ENCODE assay signal across 9 cellular contexts in the genomic region with DNA sequence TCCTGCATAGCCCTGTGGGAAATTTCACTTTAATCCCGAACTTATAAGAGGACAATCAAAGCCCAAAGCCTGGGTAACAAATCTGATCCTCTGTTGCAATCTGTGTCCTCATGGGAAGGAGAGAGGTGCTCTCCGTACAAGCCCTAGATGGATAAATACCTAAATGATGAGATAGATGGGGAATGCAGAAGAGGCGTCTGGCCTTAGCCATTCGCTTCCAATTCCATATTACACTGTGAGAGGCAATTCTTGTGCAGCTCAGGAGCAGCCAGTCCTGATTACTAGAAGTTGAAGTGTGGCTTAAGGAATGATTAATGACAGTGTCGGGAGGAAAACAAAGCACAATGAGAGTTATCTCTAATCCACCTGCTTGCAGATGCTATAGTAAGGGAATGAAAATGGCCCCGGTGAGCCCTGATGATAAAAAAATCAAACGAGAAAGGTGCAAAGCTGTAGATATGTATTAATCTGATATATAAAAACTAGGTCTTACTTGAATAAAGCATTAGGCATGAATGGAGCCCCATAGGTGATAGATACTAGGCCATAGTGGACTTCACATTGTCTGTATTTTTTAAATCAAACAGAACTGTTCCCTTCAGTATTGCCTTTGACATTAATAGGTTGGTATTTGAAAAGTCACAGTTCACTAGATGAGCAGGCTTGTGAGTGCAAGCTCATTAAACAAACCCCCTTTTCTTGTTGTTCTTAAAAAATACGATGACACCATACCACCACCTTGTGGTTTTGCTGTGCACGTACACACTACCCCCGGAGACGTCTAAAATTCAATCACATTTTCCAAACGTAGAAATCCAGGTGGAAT. TPM values are rescaled to one million over a fixed set of nuclear protein-coding genes. Genes with fewer than 3 reads are reported as not detected.
DNase-seq lines count a peak whose midpoint lies in the region; ATAC-seq and TF ChIP-seq lines count a peak whose summit lies in the region.
"Had no signal": no experiment of that assay in that cellular context is flagged by ENCODE, and none has a peak within 500 bp of the region (broad histone marks: within the 10 kb centered on the region; RNA-seq: fewer than 3 reads in every experiment).

No MANE protein-coding gene starts in this region.

- WGBS in endodermal cell (ENCODE audit: insufficient coverage in 1 of 2, insufficient read length in 1 of 2), 2 experiments = 46 to 76% methylated on average over 5 to 11 of the region's 12 CpGs

- no peaks in the 10 kb centered on the region for H3K27me3 ChIP-seq in NT2/D1 (ENCODE audit: insufficient read depth, insufficient read length)
- H3K27me3 ChIP-seq in endodermal cell (ENCODE audit: control insufficient read depth, insufficient read depth, low read length, poor library complexity, severe bottlenecking) = no peaks in the 10 kb centered on the region
- H3K27me3 ChIP-seq in neural progenitor cell = no peaks in the 10 kb centered on the region

- no peak overlapping the region for H2AFZ ChIP-seq in neural progenitor cell (replicated peaks)

- H3K27ac Mint-ChIP-seq in endodermal cell = peak overlapping the region; percentile 3
- no peak overlapping the region for H3K27ac Mint-ChIP-seq in neural progenitor cell
- no peak overlapping the region for H3K27ac Mint-ChIP-seq in activated naive CD4-positive, alpha-beta T cell treated with anti-CD3 and anti-CD28 coated beads, Interleukin-2, amount 10 ng/mL, durations not matched to agents 7 days and 5 days
- H3K27ac Mint-ChIP-seq: T-helper 1 cell treated with Interleukin-12 subunit alpha and Interleukin-12 subunit beta and Interleukin-4 antibody, amounts not matched to agents 30 μg/mL and 1 μg/mL, for 36 hours had no signal

- CTCF ChIA-PET in activated naive CD4-positive, alpha-beta T cell treated with anti-CD3 and anti-CD28 coated beads, Interleukin-2, amount 10 ng/mL, durations not matched to agents 7 days and 5 days (lab: Charles Lee) = interaction anchor here (0.8 kb wide), 1 partner anchor 115 kb away, joined by 3 read pairs; no protein-coding TSS in a partner anchor

- no peak overlapping the region for H3K4me2 ChIP-seq in neural progenitor cell

- H3K4me1 ChIP-seq in NT2/D1 (ENCODE audit: insufficient read depth, insufficient read length) (no peaks in the 10 kb centered on the region), endodermal cell (ENCODE audit: control insufficient read depth, insufficient read depth, low read length) (peaks cover 12% of the 10 kb centered on the region), neural progenitor cell (no peaks in the 10 kb centered on the region)

- H3K4me3 ChIP-seq in HFF-Myc (replicated peaks; ENCODE audit: low read depth, low read length) = no peak overlapping the region
- H3K4me3 ChIP-seq in NT2/D1 (ENCODE audit: insufficient read length, low read depth) = no peak overlapping the region
- H3K4me3 ChIP-seq in endodermal cell (ENCODE audit: low read length) = no peak overlapping the region
- H3K4me3 ChIP-seq in neural progenitor cell = no peak overlapping the region

- no peaks in the 10 kb centered on the region for H3K79me2 ChIP-seq in neural progenitor cell (ENCODE audit: low read depth)

- peak; percentile 75 for TF ChIP-seq CTCF in HFF-Myc (IDR thresholded peaks at IDR 0.05; ENCODE audit: low read depth, low read length, missing control alignments)
- TF ChIP-seq CTCF in endodermal cell (conservative IDR thresholded peaks at IDR 0.05) = peak; percentile 93
- peak; percentile 93 for TF ChIP-seq CTCF in neural progenitor cell (IDR thresholded peaks at IDR 0.05)

- H3K9me3 ChIP-seq in NT2/D1 (ENCODE audit: insufficient read depth, low read length) (no peaks in the 10 kb centered on the region), endodermal cell (ENCODE audit: control insufficient read depth, low read length) (no peaks in the 10 kb centered on the region), neural progenitor cell (ENCODE audit: low read depth) (no peaks in the 10 kb centered on the region)

- intact Hi-C loops in posterior vena cava (cut with DNase I) = no loop called here

- H3K4me3 Mint-ChIP-seq in endodermal cell (no peak overlapping the region), neural progenitor cell (no peak overlapping the region)
- H3K4me3 Mint-ChIP-seq in activated naive CD4-positive, alpha-beta T cell treated with anti-CD3 and anti-CD28 coated beads, Interleukin-2, amount 10 ng/mL, durations not matched to agents 7 days and 5 days = no peak overlapping the region
- H3K4me3 Mint-ChIP-seq: T-helper 1 cell treated with Interleukin-12 subunit alpha and Interleukin-12 subunit beta and Interleukin-4 antibody, amounts not matched to agents 30 μg/mL and 1 μg/mL, for 36 hours had no signal

- H3K4me1 Mint-ChIP-seq in endodermal cell = peaks cover 17% of the 10 kb centered on the region
- H3K4me1 Mint-ChIP-seq in neural progenitor cell = peaks cover 24% of the 10 kb centered on the region
- no peaks in the 10 kb centered on the region for H3K4me1 Mint-ChIP-seq in activated naive CD4-positive, alpha-beta T cell treated with anti-CD3 and anti-CD28 coated beads, Interleukin-2, amount 10 ng/mL, durations not matched to agents 7 days and 5 days

- H3K27ac ChIP-seq in endodermal cell (ENCODE audit: low read depth, low read length) (no peak overlapping the region), neural progenitor cell (no peak overlapping the region)

- no peaks in the 10 kb centered on the region for H3K9me3 Mint-ChIP-seq in endodermal cell
- no peaks in the 10 kb centered on the region for H3K9me3 Mint-ChIP-seq in neural progenitor cell
- no peaks in the 10 kb centered on the region for H3K9me3 Mint-ChIP-seq in activated naive CD4-positive, alpha-beta T cell treated with anti-CD3 and anti-CD28 coated beads, Interleukin-2, amount 10 ng/mL, durations not matched to agents 7 days and 5 days
- H3K9me3 Mint-ChIP-seq: T-helper 1 cell treated with Interleukin-12 subunit alpha and Interleukin-12 subunit beta and Interleukin-4 antibody, amounts not matched to agents 30 μg/mL and 1 μg/mL, for 36 hours had no signal

- H3F3A ChIP-seq in neural progenitor cell (ENCODE audit: low read depth) = no peaks in the 10 kb centered on the region

- H3K27me3 Mint-ChIP-seq in endodermal cell (ENCODE audit: insufficient read depth) (no peaks in the 10 kb centered on the region), neural progenitor cell (ENCODE audit: insufficient read depth, low read depth) (no peaks in the 10 kb centered on the region)
- H3K27me3 Mint-ChIP-seq in activated naive CD4-positive, alpha-beta T cell treated with anti-CD3 and anti-CD28 coated beads, Interleukin-2, amount 10 ng/mL, durations not matched to agents 7 days and 5 days = no peaks in the 10 kb centered on the region

- H3K9ac ChIP-seq in NT2/D1 (ENCODE audit: insufficient read length, low read depth) (no peak overlapping the region), endodermal cell (ENCODE audit: extremely low read depth, low read length, poor library complexity, severe bottlenecking) (no peak overlapping the region), neural progenitor cell (no peak overlapping the region)

- no peaks in the 10 kb centered on the region for H3K36me3 Mint-ChIP-seq in endodermal cell (ENCODE audit: low read depth)
- H3K36me3 Mint-ChIP-seq in neural progenitor cell = no peaks in the 10 kb centered on the region
- H3K36me3 Mint-ChIP-seq in activated naive CD4-positive, alpha-beta T cell treated with anti-CD3 and anti-CD28 coated beads, Interleukin-2, amount 10 ng/mL, durations not matched to agents 7 days and 5 days = no peaks in the 10 kb centered on the region

- ATAC-seq in HG02610 (IDR thresholded peaks at IDR 0.05; ENCODE audit: unreplicated experiment) = no peak

- DNase-seq in DMS153 (lab: John Stamatoyannopoulos, UW) = peak; percentile 45
- no peak for DNase-seq in HFF-Myc (ENCODE audit: extremely low read depth, low read depth)
- peak; percentile 13 for DNase-seq in NT2/D1 (ENCODE audit: low read depth, low spot score)
- peak; percentile 60 for DNase-seq in endodermal cell
- DNase-seq in neural progenitor cell (ENCODE audit: low spot score) = peak; percentile 68
- no peak for DNase-seq in posterior vena cava (ENCODE audit: low spot score)
- no peak for DNase-seq in activated naive CD4-positive, alpha-beta T cell treated with anti-CD3 and anti-CD28 coated beads, Interleukin-2, amount 10 ng/mL, durations not matched to agents 7 days and 5 days

- H4K20me1 ChIP-seq in neural progenitor cell (ENCODE audit: low read depth) = no peaks in the 10 kb centered on the region

- H3K36me3 ChIP-seq in NT2/D1 (ENCODE audit: insufficient read depth, insufficient read length, low read length) = no peaks in the 10 kb centered on the region
- no peaks in the 10 kb centered on the region for H3K36me3 ChIP-seq in endodermal cell (ENCODE audit: control insufficient read depth, insufficient read depth, low read length)
- no peaks in the 10 kb centered on the region for H3K36me3 ChIP-seq in neural progenitor cell

RNA-seq across cellular contexts. Expression of a gene that starts 54.2 kb away (rescaled TPM):
- not detected for total RNA-seq in endodermal cell
- not detected for polyA plus RNA-seq in endodermal cell (2013, experiment 1 of 2)
- polyA plus RNA-seq in endodermal cell (2013, experiment 2 of 2) = not detected
- total RNA-seq in neural progenitor cell (ENCODE audit: low replicate concordance) = not detected in 2 replicates
- not detected for total RNA-seq in posterior vena cava

Comparison
In these comparisons a context has a peak if more than half of its experiments do, and no peak if none do; other contexts are left out.
1. DNase-seq: peak in DMS153 (single experiment), NT2/D1 (single experiment), endodermal cell (single experiment) and neural progenitor cell (single experiment); none in HFF-Myc (single experiment), posterior vena cava (single experiment) and activated naive CD4-positive, alpha-beta T cell treated with anti-CD3 and anti-CD28 coated beads, Interleukin-2, amount 10 ng/mL, durations not matched to agents 7 days and 5 days (single experiment).
2. Peak in every context shown above with its lines, with median percentiles within 50 percentile points of each other: CTCF ChIP-seq.